ENCODE assay signal across 29 cellular contexts in the genomic region with DNA sequence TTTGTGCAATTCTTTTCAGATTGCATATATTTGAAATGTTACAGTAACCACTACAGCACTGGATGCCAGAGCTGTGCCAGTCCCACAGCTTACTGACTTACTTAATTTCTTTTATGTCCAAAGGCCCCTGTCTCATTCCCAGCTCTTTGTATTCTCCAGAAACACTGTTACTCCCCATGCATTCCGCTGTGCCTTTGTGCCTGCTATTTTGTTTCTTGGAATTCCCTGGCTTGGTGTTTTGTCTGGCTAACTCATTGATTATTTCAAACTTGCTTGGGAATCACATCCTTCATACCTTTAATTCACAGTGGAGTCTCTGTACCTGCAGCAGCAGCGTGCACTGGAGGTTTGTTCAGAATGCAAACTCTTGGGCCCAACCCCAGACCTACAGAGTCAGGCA.
"Had no signal": no experiment of that assay in that cellular context is flagged by ENCODE, and none has a peak within 500 bp of the region (broad histone marks: within the 10 kb centered on the region; RNA-seq: fewer than 3 reads in every experiment).

No MANE protein-coding gene starts in this region.

- H3K9me2 ChIP-seq: SK-N-SH had no signal

- H3K9me3 ChIP-seq: SJCRH30, SK-N-SH had no signal

- H3K27ac ChIP-seq: SJCRH30 had no signal

- H3K27me3 ChIP-seq: SJCRH30 had no signal

- DNase-seq: activated CD4-positive, alpha-beta memory T cell treated with anti-CD3 and anti-CD28 coated beads for 36 hours; activated CD4-positive, alpha-beta T cell treated with anti-CD3 and anti-CD28 coated beads for 4 hours; activated CD4-positive, alpha-beta T cell treated with anti-CD3 and anti-CD28 coated beads, Interleukin-2, amount 50 U/mL, for 1 hour; activated CD4-positive, CD25-positive, alpha-beta regulatory T cell treated with anti-CD3 and anti-CD28 coated beads, Interleukin-2, amount 50 U/mL, for 72 hours; activated CD8-positive, alpha-beta memory T cell treated with anti-CD3 and anti-CD28 coated beads, Interleukin-2, amount 50 U/mL, for 4 hours; activated gamma-delta T cell treated with Interleukin-2 at 50 U/mL for 16 hours; activated naive CD4-positive, alpha-beta T cell treated with anti-CD3 and anti-CD28 coated beads for 36 hours; activated naive CD8-positive, alpha-beta T cell treated with anti-CD3 and anti-CD28 coated beads, Interleukin-2, amount 50 U/mL, for 24 hours; activated T-cell treated with anti-CD3 and anti-CD28 coated beads for 4 hours; activated T-cell treated with anti-CD3 and anti-CD28 coated beads, Interleukin-2, amount 50 U/mL, for 4 hours; anterior cingulate cortex; caudate nucleus; cerebellar nuclear complex; NCI-H1105; NCI-H1417 treated with DMSO at 0.1 percent for 48 hours; NCI-H1694; NCI-H1930; NCI-H2081 treated with DMSO at 0.1 percent for 48 hours; NCI-H345; NCI-H524 treated with DMSO at 0.1 percent for 48 hours; SHP77; SJCRH30; SK-N-SH had no signal

- H3K4me2 ChIP-seq: SK-N-SH had no signal

- H3K4me3 Mint-ChIP-seq: activated CD4-positive, alpha-beta memory T cell treated with anti-CD3 and anti-CD28 coated beads for 36 hours; activated naive CD4-positive, alpha-beta T cell treated with anti-CD3 and anti-CD28 coated beads for 36 hours; activated naive CD8-positive, alpha-beta T cell; activated naive CD8-positive, alpha-beta T cell treated with anti-CD3 and anti-CD28 coated beads, Interleukin-2, amount 50 U/mL, for 24 hours; activated T-cell treated with anti-CD3 and anti-CD28 coated beads, Interleukin-2, amount 50 U/mL, for 4 hours; activated T-helper 1 cell treated with anti-CD3 and anti-CD28 coated beads, Interleukin-12 subunit alpha, Interleukin-12 subunit beta, Interleukin-2, Interleukin-4 antibody, amounts not matched to agents 30 ng/mL and 10 ng/mL and 1 ng/mL, durations not matched to agents 14 hours and 24 hours and 36 hours; brain; T-helper 1 cell treated with Interleukin-12 subunit alpha and Interleukin-12 subunit beta and Interleukin-4 antibody, amounts not matched to agents 30 μg/mL and 1 μg/mL, for 36 hours; T-helper 2 cell treated with Interferon-gamma antibody and Interleukin-4, amounts not matched to agents 5 μg/mL and 100 μg/mL, for 36 hours had no signal

- H3K9ac ChIP-seq: SK-N-SH had no signal

- H3K27ac Mint-ChIP-seq: activated CD4-positive, alpha-beta memory T cell treated with anti-CD3 and anti-CD28 coated beads for 36 hours; activated naive CD4-positive, alpha-beta T cell treated with anti-CD3 and anti-CD28 coated beads for 36 hours; activated naive CD8-positive, alpha-beta T cell; activated naive CD8-positive, alpha-beta T cell treated with anti-CD3 and anti-CD28 coated beads, Interleukin-2, amount 50 U/mL, for 24 hours; activated T-helper 1 cell treated with anti-CD3 and anti-CD28 coated beads, Interleukin-12 subunit alpha, Interleukin-12 subunit beta, Interleukin-2, Interleukin-4 antibody, amounts not matched to agents 30 ng/mL and 10 ng/mL and 1 ng/mL, durations not matched to agents 14 hours and 24 hours and 36 hours; brain; T-helper 1 cell treated with Interleukin-12 subunit alpha and Interleukin-12 subunit beta and Interleukin-4 antibody, amounts not matched to agents 30 μg/mL and 1 μg/mL, for 36 hours; T-helper 2 cell treated with Interferon-gamma antibody and Interleukin-4, amounts not matched to agents 5 μg/mL and 100 μg/mL, for 36 hours had no signal

- H3K4me1 Mint-ChIP-seq: activated naive CD8-positive, alpha-beta T cell treated with anti-CD3 and anti-CD28 coated beads, Interleukin-2, amount 50 U/mL, for 24 hours had no signal

- H3K4me3 ChIP-seq: SJCRH30 had no signal

- ATAC-seq: activated naive CD8-positive, alpha-beta T cell treated with anti-CD3 and anti-CD28 coated beads, Interleukin-2, amount 50 U/mL, for 24 hours; activated T-cell treated with anti-CD3 and anti-CD28 coated beads, Interleukin-2, amount 50 U/mL, for 4 hours; Panc1 had no signal

- H3K4me1 ChIP-seq: SJCRH30 had no signal

- H3K36me3 ChIP-seq: SJCRH30 had no signal

- H3K27me3 Mint-ChIP-seq: activated CD4-positive, alpha-beta memory T cell treated with anti-CD3 and anti-CD28 coated beads for 36 hours; activated naive CD8-positive, alpha-beta T cell; activated naive CD8-positive, alpha-beta T cell treated with anti-CD3 and anti-CD28 coated beads, Interleukin-2, amount 50 U/mL, for 24 hours had no signal

- H3K36me3 Mint-ChIP-seq: activated CD4-positive, alpha-beta memory T cell treated with anti-CD3 and anti-CD28 coated beads for 36 hours; activated naive CD8-positive, alpha-beta T cell; brain had no signal

- H3K9me3 Mint-ChIP-seq: brain had no signal
